In the genomic region with DNA sequence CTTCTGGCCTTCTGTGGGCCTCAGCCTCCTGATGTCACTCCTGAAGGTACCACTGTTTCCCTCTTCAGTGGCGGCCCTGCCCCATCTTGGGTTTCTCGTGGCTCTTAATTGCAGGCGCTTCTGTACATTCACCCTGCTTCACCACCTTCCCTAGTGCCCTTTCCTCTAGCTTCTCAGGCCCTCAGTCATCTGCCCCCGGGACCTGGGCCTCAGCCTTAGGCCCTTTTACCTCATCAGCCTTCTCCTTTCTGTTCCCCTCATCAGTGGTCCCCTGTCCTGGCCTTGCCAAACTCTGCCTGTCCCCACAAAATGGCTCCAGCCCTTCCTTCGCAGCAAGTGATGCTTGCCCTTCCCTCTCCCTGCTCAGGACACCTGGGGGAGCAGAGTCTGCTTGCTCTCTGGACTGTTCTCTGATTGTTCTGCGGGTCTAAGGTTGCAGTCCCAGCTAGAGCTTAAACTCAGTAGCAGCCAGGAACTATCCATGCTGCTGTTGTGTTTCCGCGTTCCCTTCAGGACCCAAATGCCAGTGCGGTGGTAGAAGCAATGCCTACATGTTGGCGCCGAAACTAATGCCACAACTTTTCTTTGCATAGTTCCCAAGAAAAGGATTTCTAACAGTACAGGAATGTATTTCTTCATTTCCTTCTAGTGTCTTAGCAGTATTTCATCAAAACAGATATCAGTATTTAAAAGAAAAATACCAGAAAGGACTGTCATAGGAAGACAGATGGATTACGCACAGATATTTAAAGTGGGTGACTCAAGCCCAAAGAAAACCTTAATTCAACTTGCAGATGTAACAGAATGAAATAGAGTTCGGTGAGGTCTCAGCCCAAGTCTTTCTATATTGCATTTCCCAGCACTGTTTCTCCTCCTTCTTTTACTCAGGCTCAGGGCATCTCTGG, we compare ENCODE assay signal across 15 cellular contexts. TPM values are rescaled to one million over a fixed set of nuclear protein-coding genes. Genes with fewer than 3 reads are reported as not detected.
DNase-seq lines count a peak whose midpoint lies in the region; ATAC-seq, FAIRE-seq and TF ChIP-seq lines count a peak whose summit lies in the region.
"Had no signal": no experiment of that assay in that cellular context is flagged by ENCODE, and none has a peak within 500 bp of the region (broad histone marks: within the 10 kb centered on the region; RNA-seq: fewer than 3 reads in every experiment).

No MANE protein-coding gene starts in this region.

- H3K79me2 ChIP-seq in keratinocyte (ENCODE audit: control insufficient read depth, insufficient read depth, low read length) = peaks cover 55% of the 10 kb centered on the region

- dilution Hi-C loops in keratinocyte (cut with MboI; ENCODE audit: extremely low pct_ligation_motif_present, low sequenced_read_pairs) = no loop called here

- H3K9me3 ChIP-seq in keratinocyte (ENCODE audit: control insufficient read depth, low read depth, low read length) = no peaks in the 10 kb centered on the region

- H3K4me1 ChIP-seq in keratinocyte (ENCODE audit: control insufficient read depth, extremely low read depth, insufficient read depth, low read length) = peaks cover 23% of the 10 kb centered on the region

- H3K27ac ChIP-seq in keratinocyte (ENCODE audit: control insufficient read depth, insufficient read depth, low read length) = peak overlapping the region; percentile 77
- H3K27ac ChIP-seq: parathyroid adenoma had no signal

- no peaks in the 10 kb centered on the region for H3K27me3 ChIP-seq in keratinocyte (ENCODE audit: control insufficient read depth, extremely low read depth, insufficient read depth, low read length)

- H3K4me2 ChIP-seq in keratinocyte (ENCODE audit: control insufficient read depth, extremely low read depth, insufficient read depth, low read depth, low read length) = peak overlapping the region; percentile 38

- H2AFZ ChIP-seq in keratinocyte (ENCODE audit: control insufficient read depth, low read length) = no peak overlapping the region
- H2AFZ ChIP-seq: parathyroid adenoma had no signal

- H3K4me3 ChIP-seq in astrocyte of the spinal cord (ENCODE audit: low read depth, low read length) = no peak overlapping the region
- H3K4me3 ChIP-seq in keratinocyte (ENCODE audit: control insufficient read depth in 2 of 3, extremely low read depth in 1 of 3, insufficient read depth in 2 of 3, low read depth in 1 of 3, low read length in 3 of 3) = no peak overlapping the region

- DNase-seq in AG09319 (ENCODE audit: extremely low read depth, low read depth) = peak; percentile 70
- peak; percentile 98 for DNase-seq in HS-5 (ENCODE audit: low read depth)
- peak; percentile 90 for DNase-seq in astrocyte of the spinal cord (ENCODE audit: low read depth, low spot score)
- no peak for DNase-seq in keratinocyte (ENCODE audit: low read depth, low spot score)
- no peak for DNase-seq in activated CD4-positive, alpha-beta T cell treated with anti-CD3 and anti-CD28 coated beads for 48 hours
- DNase-seq in NK-92 (lab: John Stamatoyannopoulos, UW; ENCODE audit: unreplicated experiment) = no peak
- DNase-seq in NCI-H2227 (lab: John Stamatoyannopoulos, UW; ENCODE audit: unreplicated experiment) = no peak
- DNase-seq: activated CD4-positive, alpha-beta T cell treated with anti-CD3 and anti-CD28 coated beads, Interleukin-2, amount 50 U/mL, for 4 hours; COR-L47; kidney glomerular epithelial cell; NCI-H1105; NCI-H69; stimulated activated CD4-positive, alpha-beta T cell treated with anti-CD3 and anti-CD28 coated beads, Interleukin-4, amount 100 ng/mL, for 1 hour had no signal

- TF ChIP-seq CTCF in AG09319 (IDR thresholded peaks at IDR 0.05; ENCODE audit: low read depth, low read length) (no peak), astrocyte of the spinal cord (IDR thresholded peaks at IDR 0.05; ENCODE audit: low read depth, low read length) (no peak), keratinocyte (optimal IDR thresholded peaks at IDR 0.05 in 1 of 3, IDR thresholded peaks at IDR 0.05 in 1 of 3, conservative IDR thresholded peaks at IDR 0.05 in 1 of 3; ENCODE audit: extremely low read depth in 1 of 3, insufficient read depth in 2 of 3, low read length in 3 of 3) (no peak)

- in situ Hi-C loops in astrocyte of the spinal cord (cut with HindIII; ENCODE audit: low sequenced_read_pairs) = no loop called here

- no peak for ATAC-seq in HG03039 (IDR thresholded peaks at IDR 0.05; ENCODE audit: unreplicated experiment)

- no peaks in the 10 kb centered on the region for H3K9me1 ChIP-seq in keratinocyte (ENCODE audit: control insufficient read depth, extremely low read depth, insufficient read depth, low read length)

- H4K20me1 ChIP-seq in keratinocyte (ENCODE audit: control insufficient read depth, extremely low read depth, insufficient read depth, low read length) = no peaks in the 10 kb centered on the region

- no peak for FAIRE-seq in keratinocyte (lab: Jason Lieb, UNC)

- H3K9ac ChIP-seq in keratinocyte (ENCODE audit: control insufficient read depth, extremely low read depth, insufficient read depth, low read length) = peak overlapping the region; percentile 49
- H3K9ac ChIP-seq: parathyroid adenoma had no signal

- H3K36me3 ChIP-seq in keratinocyte (ENCODE audit: control insufficient read depth in 2 of 2, extremely low read depth in 1 of 2, insufficient read depth in 2 of 2, low read length in 2 of 2) = peaks cover 14 to 20% of the 10 kb centered on the region in 2 experiments

RNA-seq across cellular contexts. Expression of a gene that starts 7.5 kb away (rescaled TPM):
- polyA plus RNA-seq in keratinocyte = 11.8 to 16.7 TPM (median 13.0 TPM) in 3 replicates
- polyA plus RNA-seq in keratinocyte (2011; ENCODE audit: low read depth) = 7.1 TPM
- polyA plus RNA-seq in keratinocyte (2011; cell fraction: cytosol; rRNA removed) = 7.7 and 15.3 TPM in 2 replicates
- 26.1 and 32.2 TPM in 2 replicates for polyA plus RNA-seq in keratinocyte (2011; cell fraction: nucleus; rRNA removed)
- 10.8 and 18.4 TPM in 2 replicates for polyA plus RNA-seq in keratinocyte (2012; ENCODE audit: low replicate concordance)
- polyA minus RNA-seq in keratinocyte = 7.2 to 27.3 TPM (median 11.8 TPM) in 3 replicates
- polyA minus RNA-seq in keratinocyte (2011; cell fraction: cytosol; rRNA and poly(A)+ RNA removed) = 11.5 TPM
- polyA minus RNA-seq in keratinocyte (2011; cell fraction: nucleus; rRNA and poly(A)+ RNA removed) = 8.8 and 12.2 TPM in 2 replicates

Comparison
In these comparisons a context has a peak if more than half of its experiments do, and no peak if none do; other contexts are left out.
1. DNase-seq: peak in AG09319 (single experiment), HS-5 (single experiment) and astrocyte of the spinal cord (single experiment); none in keratinocyte (single experiment), activated CD4-positive, alpha-beta T cell treated with anti-CD3 and anti-CD28 coated beads for 48 hours (single experiment), NK-92 (single experiment) and NCI-H2227 (single experiment).